11 cellular contexts compared by ENCODE assay signal in the genomic region with DNA sequence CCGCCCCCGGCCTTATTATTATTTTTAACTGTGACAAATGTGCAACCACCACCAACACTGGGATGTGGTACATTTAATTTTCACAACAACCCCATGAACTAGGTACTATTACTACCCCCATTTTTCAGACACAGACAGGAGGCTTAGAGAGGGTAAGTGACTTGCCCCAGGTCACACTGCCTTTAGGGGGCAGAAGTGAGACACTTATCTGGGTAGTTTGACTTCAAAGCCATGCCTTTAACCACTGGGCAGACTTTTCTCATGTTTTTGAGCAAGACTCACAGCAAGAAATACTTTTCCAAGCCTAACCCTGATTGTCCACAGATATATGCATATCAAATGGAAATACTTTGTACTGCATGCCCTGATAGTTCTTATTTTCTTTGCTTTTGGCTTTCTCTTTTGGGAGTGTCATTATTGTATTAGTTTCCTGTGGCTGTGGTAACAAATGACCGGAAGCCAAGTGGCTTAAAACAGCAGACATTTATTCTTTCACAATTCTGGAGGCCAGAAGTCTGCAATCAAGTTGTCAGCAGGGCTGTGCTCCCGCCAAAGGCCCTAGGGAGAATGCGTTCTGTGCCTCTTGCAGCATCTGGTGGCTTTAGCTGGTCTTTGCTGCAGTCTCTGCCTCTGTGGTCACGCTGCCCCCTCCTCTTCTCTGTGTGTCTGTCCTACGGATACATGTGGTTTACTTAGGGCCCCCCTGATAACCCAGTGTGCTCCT.
A peak's percentile ranks its signal among the peaks of the same experiment; 100 is the strongest.
DNase-seq lines count a peak whose midpoint lies in the region; TF ChIP-seq lines count a peak whose summit lies in the region.
"Had no signal": no experiment of that assay in that cellular context is flagged by ENCODE, and none has a peak within 500 bp of the region (broad histone marks: within the 10 kb centered on the region; RNA-seq: fewer than 3 reads in every experiment).

No MANE protein-coding gene starts in this region.

- no peaks in the 10 kb centered on the region for H3K79me2 ChIP-seq in mesendoderm (ENCODE audit: control insufficient read depth, insufficient read depth, low read length)

- intact Hi-C loops in colonic mucosa (cut with DNase I) = no loop called here

- H3K4me3 ChIP-seq in epithelial cell of esophagus (ENCODE audit: low read length) (no peak overlapping the region), mesendoderm (ENCODE audit: low read length) (no peak overlapping the region), colonic mucosa (no peak overlapping the region)

- H3K27ac ChIP-seq in 22Rv1 (no peak overlapping the region), mesendoderm (ENCODE audit: low read depth, low read length) (no peak overlapping the region), colonic mucosa (no peak overlapping the region)

- no peak for DNase-seq in GM13977 (ENCODE audit: low spot score)
- DNase-seq in NAMALWA (ENCODE audit: low spot score) = peak; percentile 41
- DNase-seq in epithelial cell of esophagus (ENCODE audit: low read depth) = no peak
- no peak for DNase-seq in mesendoderm
- DNase-seq in NCI-H2171 treated with DMSO at 0.1 percent for 48 hours (lab: John Stamatoyannopoulos, UW) = no peak
- DNase-seq in NCI-H2196 (lab: John Stamatoyannopoulos, UW; ENCODE audit: unreplicated experiment) = no peak
- no peak for DNase-seq in colonic mucosa
- DNase-seq: KG1; stimulated activated naive B cell treated with anti-CD40 and anti-IgM and Interleukin-4, amounts not matched to agents 10 μg/mL and 1 μg/mL and 100 μg/mL, for 72 hours; T-helper 1 cell had no signal

- H4K5ac ChIP-seq in mesendoderm (ENCODE audit: low read length) = no peak overlapping the region

- H3K4me1 ChIP-seq in mesendoderm (ENCODE audit: control insufficient read depth, low read depth, low read length) (no peaks in the 10 kb centered on the region), colonic mucosa (no peaks in the 10 kb centered on the region)

- no peak overlapping the region for H4K8ac ChIP-seq in mesendoderm (ENCODE audit: low read depth, low read length)

- H3K9ac ChIP-seq in mesendoderm (ENCODE audit: low read length) (no peak overlapping the region), colonic mucosa (ENCODE audit: low read depth in 2 of 2, low read length in 2 of 2) (no peak overlapping the region)

- H3K79me1 ChIP-seq in mesendoderm (ENCODE audit: low read length) = no peaks in the 10 kb centered on the region

- H3K56ac ChIP-seq in mesendoderm (ENCODE audit: low read length) = no peak overlapping the region

- H3K4me2 ChIP-seq in mesendoderm (ENCODE audit: low read length) = no peak overlapping the region

- no peaks in the 10 kb centered on the region for H3K27me3 ChIP-seq in mesendoderm (ENCODE audit: insufficient read depth, low read length, poor library complexity)
- H3K27me3 ChIP-seq in colonic mucosa = no peaks in the 10 kb centered on the region

- H3K18ac ChIP-seq in mesendoderm (ENCODE audit: low read length) = no peak overlapping the region

- no peak overlapping the region for H2AK5ac ChIP-seq in mesendoderm (ENCODE audit: low read length)

- H3K23ac ChIP-seq in mesendoderm (ENCODE audit: low read length) = no peak overlapping the region

- H2BK5ac ChIP-seq in mesendoderm (ENCODE audit: low read length) = no peak overlapping the region

- no peaks in the 10 kb centered on the region for H3K9me3 ChIP-seq in colonic mucosa

- H3K36me3 ChIP-seq in mesendoderm (ENCODE audit: control insufficient read depth, insufficient read depth, low read length) (no peaks in the 10 kb centered on the region), colonic mucosa (no peaks in the 10 kb centered on the region)

- in situ Hi-C loops in GM13977 (cut with MboI; ENCODE audit: low pct_unique_long_range_greater_than_20kb, low sequenced_read_pairs, unreplicated experiment) = no loop called here

- WGBS in mesendoderm (ENCODE audit: extremely low coverage, insufficient coverage, low lambda C conversion rate) = no CpG with 5 or more reads among the region's 7 CpGs

- TF ChIP-seq CTCF in 22Rv1 (IDR thresholded peaks at IDR 0.05) = peak; percentile 54
- peak; percentile 52 for TF ChIP-seq CTCF in GM13977 (IDR thresholded peaks at IDR 0.05; ENCODE audit: extremely low read depth, insufficient read depth, missing control alignments)
- TF ChIP-seq CTCF in epithelial cell of esophagus (IDR thresholded peaks at IDR 0.05; ENCODE audit: insufficient read depth, low read depth, low read length, missing control alignments) = peak; percentile 8
- no peak for TF ChIP-seq CTCF in colonic mucosa (IDR thresholded peaks at IDR 0.05)

- H2BK15ac ChIP-seq in mesendoderm (replicated peaks; ENCODE audit: low read depth) = no peak overlapping the region

- no peak overlapping the region for H2BK120ac ChIP-seq in mesendoderm (ENCODE audit: low read depth, low read length)

- no peak overlapping the region for H3K4ac ChIP-seq in mesendoderm (ENCODE audit: low read depth, low read length)
